ENCODE assay signal across 9 cellular contexts in genomic region chr1:155080250-155081228, GRCh38. TPM values are rescaled to one million over a fixed set of nuclear protein-coding genes. Genes with fewer than 3 reads are reported as not detected.
DNase-seq lines count a peak whose midpoint lies in the region; ATAC-seq and TF ChIP-seq lines count a peak whose summit lies in the region.
"Had no signal": no experiment of that assay in that cellular context is flagged by ENCODE, and none has a peak within 500 bp of the region (broad histone marks: within the 10 kb centered on the region; RNA-seq: fewer than 3 reads in every experiment).

No MANE protein-coding gene starts in this region.

- H3K27me3 ChIP-seq in osteoblast (ENCODE audit: insufficient read depth, low read length): peaks cover 52% of the 10 kb centered on the region

- no peak for TF ChIP-seq CTCF in osteoblast (IDR thresholded peaks at IDR 0.05; ENCODE audit: extremely low read depth, low read depth, low read length)

- no peaks in the 10 kb centered on the region for H3K79me2 ChIP-seq in osteoblast (ENCODE audit: insufficient read depth, low read length)

- no peaks in the 10 kb centered on the region for H3K36me3 ChIP-seq in osteoblast (ENCODE audit: insufficient read depth, low read length)
- H3K36me3 ChIP-seq: right lobe of liver had no signal

- peaks cover 3% of the 10 kb centered on the region for H4K20me1 ChIP-seq in osteoblast (ENCODE audit: insufficient read depth, low read length)

- H3K4me1 ChIP-seq in osteoblast (ENCODE audit: insufficient read depth, low read length): peaks cover 9% of the 10 kb centered on the region

- DNase-seq in activated effector memory CD4-positive, alpha-beta T cell treated with anti-CD3 and anti-CD28 coated beads, Interleukin-2, amount 50 U/mL, for 16 hours: peak; percentile 78
- no peak for DNase-seq in activated effector memory CD4-positive, alpha-beta T cell treated with Interleukin-2 at 50 U/mL for 16 hours
- DNase-seq in NCI-H82 (lab: John Stamatoyannopoulos, UW) (peak; percentile 95), caudate nucleus (lab: John Stamatoyannopoulos, UW) (peak in 20 of 61 donors; percentile 5 to 64 (median 36)), osteoblast (ENCODE audit: insufficient read length, low spot score, missing footprints) (peak; percentile 92), globus pallidus (ENCODE audit: low spot score) (no peak)
- no peak for DNase-seq in central memory CD4-positive, alpha-beta T cell

- H2AFZ ChIP-seq in osteoblast (ENCODE audit: low read length): no peak overlapping the region

- H3K4me3 ChIP-seq in osteoblast (ENCODE audit: insufficient read depth, low read length): no peak overlapping the region
- H3K4me3 ChIP-seq: right lobe of liver had no signal

- no peak overlapping the region for H3K4me2 ChIP-seq in osteoblast (ENCODE audit: insufficient read depth, low read length)

- peak overlapping the region; percentile 36 for H3K27ac ChIP-seq in caudate nucleus (ENCODE audit: low read depth, low read length)
- H3K27ac ChIP-seq in osteoblast (ENCODE audit: low read depth, low read length): no peak overlapping the region
- H3K27ac ChIP-seq: right lobe of liver had no signal

- no peaks in the 10 kb centered on the region for H3K9me3 ChIP-seq in osteoblast (ENCODE audit: low read depth, low read length)
- H3K9me3 ChIP-seq: right lobe of liver had no signal

- no peak for ATAC-seq in GM21717 (IDR thresholded peaks at IDR 0.05; ENCODE audit: unreplicated experiment)

RNA-seq across cellular contexts. Expression of gene EFNA3, which starts 1.9 kb away (rescaled TPM):
- total RNA-seq in osteoblast: 1.4 and 2.1 TPM in 2 replicates

RNA-seq across cellular contexts. Expression of gene EFNA4, which starts 17.0 kb away (rescaled TPM):
- 3.5 and 3.6 TPM in 2 replicates for total RNA-seq in osteoblast

RNA-seq across cellular contexts. Expression of gene ADAM15, which starts 29.4 kb away (rescaled TPM):
- 89.0 and 101 TPM in 2 replicates for total RNA-seq in osteoblast

RNA-seq across cellular contexts. Expression of gene DCST1, which starts 46.9 kb away (rescaled TPM):
- not detected in 2 replicates for total RNA-seq in osteoblast
- total RNA-seq: right lobe of liver had no signal

RNA-seq across cellular contexts. Expression of gene DCST2, which starts 47.0 kb away (rescaled TPM):
- total RNA-seq in osteoblast: not detected in 2 replicates

Comparison
In these comparisons a context has a peak if more than half of its experiments do, and no peak if none do; other contexts are left out.
1. DNase-seq: peak in activated effector memory CD4-positive, alpha-beta T cell treated with anti-CD3 and anti-CD28 coated beads, Interleukin-2, amount 50 U/mL, for 16 hours (single experiment), NCI-H82 (single experiment) and osteoblast (single experiment); none in activated effector memory CD4-positive, alpha-beta T cell treated with Interleukin-2 at 50 U/mL for 16 hours (single experiment), globus pallidus (single experiment) and central memory CD4-positive, alpha-beta T cell (single experiment).